31 cellular contexts compared by ENCODE assay signal in genomic region chr20:61621381-61621780, GRCh38.
"Had no signal": no experiment of that assay in that cellular context is flagged by ENCODE, and none has a peak within 500 bp of the region (broad histone marks: within the 10 kb centered on the region; RNA-seq: fewer than 3 reads in every experiment).

No MANE protein-coding gene starts in this region.

- H3K27me3 Mint-ChIP-seq: activated CD4-positive, alpha-beta T cell treated with anti-CD3 and anti-CD28 coated beads for 36 hours; activated CD4-positive, alpha-beta T cell treated with anti-CD3 and anti-CD28 coated beads, Interleukin-2, amount 10 ng/mL, durations not matched to agents 7 days and 5 days; activated T-cell treated with anti-CD3 and anti-CD28 coated beads, Interleukin-2, amount 50 U/mL, for 24 hours had no signal

- H3K27ac Mint-ChIP-seq: activated CD4-positive, alpha-beta T cell treated with anti-CD3 and anti-CD28 coated beads for 36 hours; activated CD4-positive, alpha-beta T cell treated with anti-CD3 and anti-CD28 coated beads, Interleukin-2, amount 10 ng/mL, durations not matched to agents 7 days and 5 days; activated CD8-positive, alpha-beta T cell treated with anti-CD3 and anti-CD28 coated beads, Interleukin-2, amount 10 ng/mL, durations not matched to agents 7 days and 5 days; activated naive CD4-positive, alpha-beta T cell treated with anti-CD3 and anti-CD28 coated beads for 36 hours; activated naive CD4-positive, alpha-beta T cell treated with anti-CD3 and anti-CD28 coated beads, Interleukin-2, amount 50 U/mL, for 72 hours; activated T-cell treated with anti-CD3 and anti-CD28 coated beads, Interleukin-2, amount 50 U/mL, for 24 hours; activated T-helper 2 cell treated with anti-CD3 and anti-CD28 coated beads, Interferon-gamma antibody, Interleukin-2, Interleukin-4, amounts not matched to agents 10 μg/mL and 5 μg/mL and 100 μg/mL, durations not matched to agents 14 hours and 24 hours and 36 hours; IgD-negative memory B cell; WTC11 had no signal

- H3K4me3 Mint-ChIP-seq: activated CD4-positive, alpha-beta T cell treated with anti-CD3 and anti-CD28 coated beads for 36 hours; activated CD4-positive, alpha-beta T cell treated with anti-CD3 and anti-CD28 coated beads, Interleukin-2, amount 10 ng/mL, durations not matched to agents 7 days and 5 days; activated CD8-positive, alpha-beta T cell treated with anti-CD3 and anti-CD28 coated beads, Interleukin-2, amount 10 ng/mL, durations not matched to agents 7 days and 5 days; activated naive CD4-positive, alpha-beta T cell treated with anti-CD3 and anti-CD28 coated beads for 36 hours; activated T-cell treated with anti-CD3 and anti-CD28 coated beads, Interleukin-2, amount 50 U/mL, for 24 hours; IgD-negative memory B cell; WTC11 had no signal

- H3K27me3 ChIP-seq: adrenal gland, body of pancreas had no signal

- DNase-seq: activated CD4-positive, alpha-beta T cell treated with anti-CD3 and anti-CD28 coated beads for 36 hours; activated CD4-positive, alpha-beta T cell treated with anti-CD3 and anti-CD28 coated beads, Interleukin-2, amount 10 ng/mL, durations not matched to agents 7 days and 5 days; activated CD4-positive, alpha-beta T cell treated with anti-CD3 and anti-CD28 coated beads, Interleukin-2, amount 50 U/mL, for 48 hours; activated CD8-positive, alpha-beta T cell treated with anti-CD3 and anti-CD28 coated beads, Interleukin-2, amount 10 ng/mL, durations not matched to agents 7 days and 5 days; activated gamma-delta T cell treated with Interleukin-2 at 50 U/mL for 16 hours; activated naive CD4-positive, alpha-beta T cell treated with anti-CD3 and anti-CD28 coated beads for 36 hours; activated T-cell treated with anti-CD3 and anti-CD28 coated beads, Interleukin-2, amount 50 U/mL, for 24 hours; adrenal gland; body of pancreas; Karpas-422; KBM-7; MG63; MV-4-11; NCI-H1092; NCI-H1436 treated with DMSO at 0.1 percent for 48 hours; NCI-H187 treated with DMSO at 0.1 percent for 48 hours; NCI-H2081; NCI-H2171 treated with DMSO at 0.1 percent for 48 hours; NCI-H2227 treated with DMSO at 0.1 percent for 48 hours; NCI-H446; NCI-H510A treated with DMSO at 0.1 percent for 48 hours; NCI-H526 treated with DMSO at 0.1 percent for 48 hours; NCI-H774; SHP77; SJCRH30; T1000 had no signal

- H3K4me1 ChIP-seq: adrenal gland, SJCRH30 had no signal

- H3K36me3 Mint-ChIP-seq: activated naive CD4-positive, alpha-beta T cell treated with anti-CD3 and anti-CD28 coated beads, Interleukin-2, amount 50 U/mL, for 72 hours; IgD-negative memory B cell; WTC11 had no signal

- H3K9me3 Mint-ChIP-seq: activated naive CD4-positive, alpha-beta T cell treated with anti-CD3 and anti-CD28 coated beads, Interleukin-2, amount 50 U/mL, for 72 hours; activated T-cell treated with anti-CD3 and anti-CD28 coated beads, Interleukin-2, amount 50 U/mL, for 24 hours had no signal

- H3K4me3 ChIP-seq: adrenal gland, body of pancreas, MG63, SJCRH30, SK-N-MC had no signal

- H3K9me3 ChIP-seq: adrenal gland, body of pancreas, MG63, SJCRH30 had no signal

- H3K27ac ChIP-seq: adrenal gland, body of pancreas, SJCRH30, SK-N-MC had no signal

- H3K36me3 ChIP-seq: adrenal gland, MG63, SJCRH30 had no signal

- H3K4me1 Mint-ChIP-seq: activated CD4-positive, alpha-beta T cell treated with anti-CD3 and anti-CD28 coated beads for 36 hours; activated CD4-positive, alpha-beta T cell treated with anti-CD3 and anti-CD28 coated beads, Interleukin-2, amount 10 ng/mL, durations not matched to agents 7 days and 5 days; IgD-negative memory B cell; WTC11 had no signal
